In genomic region chr2:104873689-104874054, GRCh38 we compare ENCODE assay signal across 9 cellular contexts. TPM values are rescaled to one million over a fixed set of nuclear protein-coding genes. Genes with fewer than 3 reads are reported as not detected.
DNase-seq lines count a peak whose midpoint lies in the region; TF ChIP-seq lines count a peak whose summit lies in the region.
"Had no signal": no experiment of that assay in that cellular context is flagged by ENCODE, and none has a peak within 500 bp of the region (broad histone marks: within the 10 kb centered on the region; RNA-seq: fewer than 3 reads in every experiment).

No MANE protein-coding gene starts in this region.

- DNase-seq in HFFc6 (no peak), nephron progenitor cell (no peak), HuH-7 (ENCODE audit: low spot score) (no peak), cerebellum (ENCODE audit: low spot score) (no peak), GM20000 (ENCODE audit: low spot score) (no peak)
- no peak for DNase-seq in effector CD8-positive, alpha-beta T cell (lab: John Stamatoyannopoulos, UW)

- no peaks in the 10 kb centered on the region for H3K36me3 Mint-ChIP-seq in HFFc6 (ENCODE audit: low read depth)
- no peaks in the 10 kb centered on the region for H3K36me3 Mint-ChIP-seq in nephron progenitor cell (ENCODE audit: low read depth)

- H3K27ac ChIP-seq in C4-2B, result no peak overlapping the region
- peak overlapping the region; percentile 32 for H3K27ac ChIP-seq in angular gyrus (ENCODE audit: low read depth, low read length)
- H3K27ac ChIP-seq: neutrophil had no signal

- H3K4me1 Mint-ChIP-seq in HFFc6 (ENCODE audit: low read depth), result peaks cover 6% of the 10 kb centered on the region; the same call in 1 of the 2 replicates
- H3K4me1 Mint-ChIP-seq in nephron progenitor cell, result peaks cover 20% of the 10 kb centered on the region

- H3K27ac Mint-ChIP-seq in HFFc6 (no peak overlapping the region), nephron progenitor cell (no peak overlapping the region)

- H3K4me3 Mint-ChIP-seq in HFFc6 (peak overlapping the region; percentile 54; the same call in 1 of the 2 replicates), nephron progenitor cell (peak overlapping the region; percentile 84)

- H3K27me3 Mint-ChIP-seq in HFFc6 (ENCODE audit: insufficient read depth) (peaks cover 28% of the 10 kb centered on the region), nephron progenitor cell (ENCODE audit: low read depth, poor library complexity) (peaks cover 96% of the 10 kb centered on the region)

- TF ChIP-seq CTCF in C4-2B (conservative IDR thresholded peaks at IDR 0.05), result peak; percentile 52
- TF ChIP-seq CTCF in HFFc6 (IDR thresholded peaks at IDR 0.05), result no peak
- no peak for TF ChIP-seq CTCF in nephron progenitor cell (IDR thresholded peaks at IDR 0.05)
- no peak for TF ChIP-seq CTCF in GM20000 (IDR thresholded peaks at IDR 0.05; ENCODE audit: extremely low read depth, missing control alignments)

- H3K9me3 Mint-ChIP-seq in HFFc6 (no peaks in the 10 kb centered on the region), nephron progenitor cell (no peaks in the 10 kb centered on the region)

RNA-seq across cellular contexts. Expression of gene POU3F3, which starts 19.8 kb away (rescaled TPM):
- not detected for total RNA-seq in HFFc6 (2021; fragmentation: NEBNext Ultra II Directional; extraction: Animal tissue kit (Norgen Biotek cat#: 25700))
- total RNA-seq in cerebellum, result 30.7 TPM

Comparison
In these comparisons a context has a peak if more than half of its experiments do, and no peak if none do; other contexts are left out.
1. RNA of gene POU3F3, which starts 19.8 kb away (total RNA-seq): 30.7 TPM in cerebellum (single experiment); not detected in HFFc6; every median in the first group is over 10 times any median in the second.